12 cellular contexts compared by ENCODE assay signal in genomic region chr22:46064236-46064965, GRCh38.
DNase-seq lines count a peak whose midpoint lies in the region; ATAC-seq, FAIRE-seq and TF ChIP-seq lines count a peak whose summit lies in the region.
"Had no signal": no experiment of that assay in that cellular context is flagged by ENCODE, and none has a peak within 500 bp of the region (broad histone marks: within the 10 kb centered on the region; RNA-seq: fewer than 3 reads in every experiment).

No MANE protein-coding gene starts in this region.

- peak overlapping the region; percentile 68 to 93 for H3K27ac ChIP-seq in lung (ENCODE audit: low read depth in 1 of 2, low read length in 1 of 2)

- no peaks in the 10 kb centered on the region for H3K9me3 Mint-ChIP-seq in chondrocyte (ENCODE audit: low read depth)
- H3K9me3 Mint-ChIP-seq: nephron progenitor cell had no signal

- TF ChIP-seq CTCF in chondrocyte (IDR thresholded peaks at IDR 0.05) (no peak), lung (IDR thresholded peaks at IDR 0.05; ENCODE audit: control extremely low read depth, extremely low read depth) (no peak)

- 68 to 80% methylated on average over 28 of the region's 28 CpGs for WGBS in lung, 2 donors

- H3K27ac Mint-ChIP-seq in chondrocyte (ENCODE audit: unreplicated experiment): no peak overlapping the region
- H3K27ac Mint-ChIP-seq: B cell, nephron progenitor cell had no signal

- H3K36me3 Mint-ChIP-seq in chondrocyte (ENCODE audit: low read depth): no peaks in the 10 kb centered on the region

- no peak overlapping the region for H3K4me3 ChIP-seq in lung

- H3K27me3 ChIP-seq in lung (ENCODE audit: control insufficient read depth, insufficient read depth): no peaks in the 10 kb centered on the region

- peaks cover 0 to 6% of the 10 kb centered on the region in 2 donors for H3K36me3 ChIP-seq in lung (ENCODE audit: control insufficient read depth in 2 of 2, insufficient read depth in 2 of 2, low read length in 2 of 2)

- H3K9me3 ChIP-seq in lung (ENCODE audit: control insufficient read depth in 2 of 2, insufficient read depth in 1 of 2, low read length in 1 of 2): no peaks in the 10 kb centered on the region

- DNase-seq in NCI-H524 (lab: John Stamatoyannopoulos, UW) (peak; percentile 61 to 76), NCI-H524 treated with DMSO at 0.1 percent for 48 hours (lab: John Stamatoyannopoulos, UW) (no peak), chondrocyte (ENCODE audit: low spot score) (peak; percentile 65), lung (ENCODE audit: low spot score) (no peak), ureter (ENCODE audit: low spot score) (peak; percentile 39), frontal cortex (ENCODE audit: low spot score in 2 of 2) (no peak)
- DNase-seq: activated CD4-positive, alpha-beta T cell treated with anti-CD3 and anti-CD28 coated beads for 4 hours; nephron progenitor cell; stimulated activated CD8-positive, alpha-beta memory T cell treated with anti-CD3 and anti-CD28 coated beads, Interleukin-4, amount 100 ng/mL, for 48 hours had no signal

- H3K4me1 Mint-ChIP-seq in chondrocyte (ENCODE audit: low read depth): peaks cover 9% of the 10 kb centered on the region
- H3K4me1 Mint-ChIP-seq: nephron progenitor cell had no signal

- H3K4me1 ChIP-seq in lung (ENCODE audit: control insufficient read depth in 2 of 2, insufficient read depth in 2 of 2, low read length in 2 of 2): peaks cover 3 to 15% of the 10 kb centered on the region in 2 donors

- peaks cover 3% of the 10 kb centered on the region for H3K27me3 Mint-ChIP-seq in chondrocyte (ENCODE audit: low read depth)

- ATAC-seq in lung (ENCODE audit: insufficient read depth, low FRiP score) (no peak), HG03280 (IDR thresholded peaks at IDR 0.05; ENCODE audit: unreplicated experiment) (no peak), HG02970 (IDR thresholded peaks at IDR 0.05; ENCODE audit: low FRiP score, unreplicated experiment) (no peak)

- no peak for FAIRE-seq in frontal cortex (lab: Jason Lieb, UNC)

- no peak overlapping the region for H3K4me3 Mint-ChIP-seq in chondrocyte (ENCODE audit: unreplicated experiment)
- H3K4me3 Mint-ChIP-seq: B cell, nephron progenitor cell had no signal

Comparison
In these comparisons a context has a peak if more than half of its experiments do, and no peak if none do; other contexts are left out.
1. DNase-seq: peak in NCI-H524 (2 of 2), chondrocyte (single experiment) and ureter (single experiment); none in NCI-H524 treated with DMSO at 0.1 percent for 48 hours (single experiment), lung (single experiment) and frontal cortex (0 of 2).